In the genomic region with DNA sequence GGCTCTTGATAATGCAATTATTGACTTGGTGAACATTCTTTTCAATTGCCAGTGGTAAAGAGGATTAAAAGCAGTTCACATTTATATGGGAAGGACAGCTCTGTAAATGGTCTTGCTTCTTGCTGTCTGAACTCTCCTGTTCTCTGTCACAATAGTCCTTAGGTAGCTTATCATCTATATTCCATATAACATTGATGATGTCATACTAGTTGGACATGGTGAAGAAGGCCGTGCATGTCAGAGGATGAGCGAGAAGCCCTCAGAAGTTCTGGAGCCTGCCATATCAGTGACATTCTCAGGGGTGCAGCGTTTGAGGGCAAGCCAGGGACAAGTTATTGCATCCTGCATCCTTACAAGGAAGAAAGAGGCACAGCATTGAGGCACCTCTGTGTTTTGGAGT, we compare ENCODE assay signal across 25 cellular contexts. TPM values are rescaled to one million over a fixed set of nuclear protein-coding genes. Genes with fewer than 3 reads are reported as not detected.
"Had no signal": no experiment of that assay in that cellular context is flagged by ENCODE, and none has a peak within 500 bp of the region (broad histone marks: within the 10 kb centered on the region; RNA-seq: fewer than 3 reads in every experiment).

No MANE protein-coding gene starts in this region.

- H3K27me3 ChIP-seq: brain microvascular endothelial cell, right atrium auricular region, testis, upper lobe of right lung had no signal

- ATAC-seq: upper lobe of right lung had no signal

- H3K36me3 ChIP-seq: brain microvascular endothelial cell, neural progenitor cell, prostate gland, right atrium auricular region, upper lobe of right lung had no signal

- DNase-seq: activated B cell treated with CpG ODN at 0.5 μM for 24 hours; activated CD4-positive, alpha-beta memory T cell treated with anti-CD3 and anti-CD28 coated beads for 36 hours; activated CD4-positive, alpha-beta T cell treated with anti-CD3 and anti-CD28 coated beads for 4 hours; activated naive CD8-positive, alpha-beta T cell treated with anti-CD3 and anti-CD28 coated beads, Interleukin-2, amount 10 ng/mL, durations not matched to agents 7 days and 5 days; activated T-cell treated with anti-CD3 and anti-CD28 coated beads for 4 hours; amygdala; brain microvascular endothelial cell; central memory CD4-positive, alpha-beta T cell; erythroblast; foreskin melanocyte; glutamatergic neuron; hippocampal formation; stimulated activated CD4-positive, alpha-beta T cell treated with anti-CD3 and anti-CD28 coated beads, Interleukin-4, amount 100 ng/mL, for 1 hour; T-helper 1 cell; T-helper 9 cell; testis had no signal

- FAIRE-seq: endometrium had no signal

- H3K4me2 ChIP-seq: neural progenitor cell had no signal

- H3K4me3 ChIP-seq: coronary artery, neural progenitor cell, prostate gland, right atrium auricular region, skin epidermis, testis, upper lobe of right lung had no signal

- H2AFZ ChIP-seq: neural progenitor cell had no signal

- H3K9ac ChIP-seq: neural progenitor cell had no signal

- H3K9me3 ChIP-seq: prostate gland, right atrium auricular region, testis, upper lobe of right lung had no signal

- H3K27ac ChIP-seq: brain microvascular endothelial cell, coronary artery, neural progenitor cell, prostate gland, right atrium auricular region, skin epidermis, testis, upper lobe of right lung had no signal

RNA-seq across cellular contexts. Expression of gene SYCE3, which starts 22.5 kb away (rescaled TPM):
- total RNA-seq: activated B cell treated with CpG ODN at 0.5 μM for 24 hours, lung microvascular endothelial cell, osteocyte, right atrium auricular region, upper lobe of right lung had no signal

RNA-seq across cellular contexts. Expression of gene KLHDC7B, which starts 39.5 kb away (rescaled TPM):
- total RNA-seq: lung microvascular endothelial cell, right atrium auricular region had no signal
